Comparison of ENCODE assay signal across 22 cellular contexts in genomic region chr9:98280574-98280973, GRCh38. TPM values are rescaled to one million over a fixed set of nuclear protein-coding genes. Genes with fewer than 3 reads are reported as not detected.
DNase-seq lines count a peak whose midpoint lies in the region; ATAC-seq and TF ChIP-seq lines count a peak whose summit lies in the region.
"Had no signal": no experiment of that assay in that cellular context is flagged by ENCODE, and none has a peak within 500 bp of the region (broad histone marks: within the 10 kb centered on the region; RNA-seq: fewer than 3 reads in every experiment).

No MANE protein-coding gene starts in this region.

- H3K27ac ChIP-seq in osteoblast (ENCODE audit: low read depth, low read length): no peak overlapping the region
- no peak overlapping the region for H3K27ac ChIP-seq in ascending aorta
- H3K27ac ChIP-seq: esophagus squamous epithelium, pancreas, right lobe of liver had no signal

- H3K4me1 Mint-ChIP-seq in natural killer cell: no peaks in the 10 kb centered on the region
- H3K4me1 Mint-ChIP-seq: naive thymus-derived CD4-positive, alpha-beta T cell had no signal

- H3K27me3 ChIP-seq in osteoblast (ENCODE audit: insufficient read depth, low read length) (peaks cover 52% of the 10 kb centered on the region), ascending aorta (no peaks in the 10 kb centered on the region)
- H3K27me3 ChIP-seq: pancreas, right lobe of liver had no signal

- H4K20me1 ChIP-seq in osteoblast (ENCODE audit: insufficient read depth, low read length): no peaks in the 10 kb centered on the region

- no peaks in the 10 kb centered on the region for H3K36me3 ChIP-seq in osteoblast (ENCODE audit: insufficient read depth, low read length)
- H3K36me3 ChIP-seq in ascending aorta: no peaks in the 10 kb centered on the region
- H3K36me3 ChIP-seq: esophagus squamous epithelium, pancreas, right lobe of liver had no signal

- H3K9me3 Mint-ChIP-seq in natural killer cell: no peaks in the 10 kb centered on the region
- H3K9me3 Mint-ChIP-seq: activated T-helper 2 cell treated with anti-CD3 and anti-CD28 coated beads, Interferon-gamma antibody, Interleukin-2, Interleukin-4, amounts not matched to agents 10 μg/mL and 5 μg/mL and 100 μg/mL, durations not matched to agents 14 hours and 24 hours and 36 hours; CD4-positive, alpha-beta T cell; effector memory CD8-positive, alpha-beta T cell; T-helper 1 cell treated with Interleukin-12 subunit alpha and Interleukin-12 subunit beta and Interleukin-4 antibody, amounts not matched to agents 30 μg/mL and 1 μg/mL, for 36 hours had no signal

- H3K9me3 ChIP-seq in osteoblast (ENCODE audit: low read depth, low read length) (no peaks in the 10 kb centered on the region), ascending aorta (no peaks in the 10 kb centered on the region)
- H3K9me3 ChIP-seq: esophagus squamous epithelium, pancreas, right lobe of liver had no signal

- peaks cover 17 to 45% of the 10 kb centered on the region in 2 donors for H3K27me3 Mint-ChIP-seq in natural killer cell (ENCODE audit: low read depth in 2 of 2)

- H3K27ac Mint-ChIP-seq in natural killer cell: no peak overlapping the region
- H3K27ac Mint-ChIP-seq: activated T-helper 2 cell treated with anti-CD3 and anti-CD28 coated beads, Interferon-gamma antibody, Interleukin-2, Interleukin-4, amounts not matched to agents 10 μg/mL and 5 μg/mL and 100 μg/mL, durations not matched to agents 14 hours and 24 hours and 36 hours; CD4-positive, alpha-beta T cell; effector memory CD8-positive, alpha-beta T cell; naive thymus-derived CD4-positive, alpha-beta T cell; T-helper 1 cell treated with Interleukin-12 subunit alpha and Interleukin-12 subunit beta and Interleukin-4 antibody, amounts not matched to agents 30 μg/mL and 1 μg/mL, for 36 hours had no signal

- H3K4me2 ChIP-seq in osteoblast (ENCODE audit: insufficient read depth, low read length): no peak overlapping the region

- intact Hi-C loops in ascending aorta (cut with DNase I) (no loop called here), natural killer cell (cut with micrococcal nuclease) (no loop called here)

- peak; percentile 28 for DNase-seq in DMS79 (lab: John Stamatoyannopoulos, UW)
- DNase-seq in NCI-H146 (lab: John Stamatoyannopoulos, UW): peak; percentile 88
- peak; percentile 98 for DNase-seq in NCI-H748 (lab: John Stamatoyannopoulos, UW; ENCODE audit: unreplicated experiment)
- DNase-seq in left kidney (ENCODE audit: low read depth, low spot score): peak; percentile 66
- DNase-seq in osteoblast (ENCODE audit: insufficient read length, low spot score, missing footprints): no peak
- no peak for DNase-seq in ascending aorta (ENCODE audit: low spot score in 2 of 2)
- DNase-seq in natural killer cell: no peak
- DNase-seq: activated CD8-positive, alpha-beta memory T cell treated with anti-CD3 and anti-CD28 coated beads, Interleukin-2, amount 50 U/mL, for 4 hours; CD4-positive, alpha-beta T cell; effector memory CD8-positive, alpha-beta T cell; esophagus squamous epithelium; H7; Karpas-422; mesenchymal stem cell; naive thymus-derived CD4-positive, alpha-beta T cell; pancreas; right lobe of liver; SIG-M5 had no signal

- no peak overlapping the region for H3K4me3 Mint-ChIP-seq in natural killer cell
- H3K4me3 Mint-ChIP-seq: brain; CD4-positive, alpha-beta T cell; effector memory CD8-positive, alpha-beta T cell; naive thymus-derived CD4-positive, alpha-beta T cell; T-helper 1 cell treated with Interleukin-12 subunit alpha and Interleukin-12 subunit beta and Interleukin-4 antibody, amounts not matched to agents 30 μg/mL and 1 μg/mL, for 36 hours had no signal

- no peak for TF ChIP-seq CTCF in osteoblast (IDR thresholded peaks at IDR 0.05; ENCODE audit: extremely low read depth, low read depth, low read length)
- no peak for TF ChIP-seq CTCF in ascending aorta (IDR thresholded peaks at IDR 0.05)
- TF ChIP-seq CTCF in natural killer cell (IDR thresholded peaks at IDR 0.05): no peak

- H3K79me2 ChIP-seq in osteoblast (ENCODE audit: insufficient read depth, low read length): no peaks in the 10 kb centered on the region

- H3K4me3 ChIP-seq in osteoblast (ENCODE audit: insufficient read depth, low read length) (no peak overlapping the region), ascending aorta (no peak overlapping the region)
- H3K4me3 ChIP-seq: esophagus squamous epithelium, pancreas, right lobe of liver had no signal

- no peaks in the 10 kb centered on the region for H3K36me3 Mint-ChIP-seq in natural killer cell
- H3K36me3 Mint-ChIP-seq: brain; naive thymus-derived CD4-positive, alpha-beta T cell had no signal

- ATAC-seq in HG03159 (IDR thresholded peaks at IDR 0.05; ENCODE audit: unreplicated experiment): no peak
- no peak for ATAC-seq in natural killer cell
- ATAC-seq: effector memory CD8-positive, alpha-beta T cell; naive thymus-derived CD4-positive, alpha-beta T cell; pancreas; right lobe of liver had no signal

- no peak overlapping the region for H2AFZ ChIP-seq in osteoblast (ENCODE audit: low read length)

- H3K4me1 ChIP-seq in osteoblast (ENCODE audit: insufficient read depth, low read length) (no peaks in the 10 kb centered on the region), ascending aorta (no peaks in the 10 kb centered on the region)
- H3K4me1 ChIP-seq: esophagus squamous epithelium, pancreas, right lobe of liver had no signal

RNA-seq across cellular contexts. Expression of gene TBC1D2, which starts 25.1 kb away (rescaled TPM):
- total RNA-seq in osteoblast: 114 and 128 TPM in 2 replicates
- total RNA-seq in ascending aorta: 32.5 TPM
- total RNA-seq in natural killer cell: 1 to 10 TPM; 5.0 to 8.9 (median 7.0) TPM

Comparison
In these comparisons a context has a peak if more than half of its experiments do, and no peak if none do; other contexts are left out.
1. DNase-seq: peak in DMS79 (single experiment), NCI-H146 (single experiment), NCI-H748 (single experiment) and left kidney (single experiment); none in osteoblast (single experiment), ascending aorta (0 of 2) and natural killer cell (single experiment).